1 cellular context compared by ENCODE assay signal in genomic region chr7:40733111-40733510, GRCh38.
A peak's percentile ranks its signal among the peaks of the same experiment; 100 is the strongest.
TF ChIP-seq lines count a peak whose summit lies in the region.

No MANE protein-coding gene starts in this region.

TF ChIP-seq in HepG2, 621 proteins besides CTCF, POLR2A, EP300 and RAD21 (continued from another document and continues in another):
- TF ChIP-seq ZNF512B (CRISPR knock-in tag; IDR thresholded peaks at IDR 0.05; ENCODE audit: borderline replicate concordance) (no peak), BCL6 (CRISPR knock-in tag; IDR thresholded peaks at IDR 0.05) (peak; percentile 30; the same call in 1 of the 2 replicates), THRA (CRISPR knock-in tag; IDR thresholded peaks at IDR 0.05; ENCODE audit: borderline replicate concordance) (no peak), PHF21A (CRISPR knock-in tag; IDR thresholded peaks at IDR 0.05) (no peak), ZNF790 (CRISPR knock-in tag; IDR thresholded peaks at IDR 0.05; ENCODE audit: borderline replicate concordance) (no peak), ZBED4 (CRISPR knock-in tag; IDR thresholded peaks at IDR 0.05; ENCODE audit: borderline replicate concordance) (no peak), ZNF431 (CRISPR knock-in tag; IDR thresholded peaks at IDR 0.05; ENCODE audit: borderline replicate concordance, low read depth) (no peak), TEAD3 (CRISPR knock-in tag; optimal IDR thresholded peaks at IDR 0.05; ENCODE audit: borderline replicate concordance) (no peak), CAMTA2 (CRISPR knock-in tag; IDR thresholded peaks at IDR 0.05; ENCODE audit: borderline replicate concordance) (no peak), ZNF350 (CRISPR knock-in tag; IDR thresholded peaks at IDR 0.05; ENCODE audit: borderline replicate concordance, low read depth) (no peak), GATAD2A (CRISPR knock-in tag; IDR thresholded peaks at IDR 0.05) (peak; percentile 36), ZZZ3 (CRISPR knock-in tag; IDR thresholded peaks at IDR 0.05; ENCODE audit: borderline replicate concordance) (no peak), ISL2 (CRISPR knock-in tag; IDR thresholded peaks at IDR 0.05) (peak; percentile 88), TCF7 (IDR thresholded peaks at IDR 0.05; ENCODE audit: low read depth) (peak; percentile 74), ZBTB25 (CRISPR knock-in tag; IDR thresholded peaks at IDR 0.05) (no peak), ZNF737 (CRISPR knock-in tag; IDR thresholded peaks at IDR 0.05; ENCODE audit: borderline replicate concordance) (no peak), KLF15 (CRISPR knock-in tag; IDR thresholded peaks at IDR 0.05; ENCODE audit: borderline replicate concordance) (no peak), HDAC1 (CRISPR knock-in tag; IDR thresholded peaks at IDR 0.05) (no peak), ZNF639 (CRISPR knock-in tag; conservative IDR thresholded peaks at IDR 0.05) (no peak), ZBTB37 (CRISPR knock-in tag; IDR thresholded peaks at IDR 0.05) (0 out of 2 replicates have a peak, but pooled peaks have one; percentile 33), GMEB2 (CRISPR knock-in tag; IDR thresholded peaks at IDR 0.05; ENCODE audit: low read depth) (no peak), RBM22 (optimal IDR thresholded peaks at IDR 0.05; ENCODE audit: low read length) (no peak), STAT6 (CRISPR knock-in tag; IDR thresholded peaks at IDR 0.05; ENCODE audit: borderline replicate concordance) (no peak), ZNF503 (CRISPR knock-in tag; IDR thresholded peaks at IDR 0.05) (no peak), RERE (CRISPR knock-in tag; IDR thresholded peaks at IDR 0.05; ENCODE audit: low read depth) (peak; percentile 29; the same call in 1 of the 2 replicates), ZBTB7A (CRISPR knock-in tag; IDR thresholded peaks at IDR 0.05) (no peak), FOXA1 (IDR thresholded peaks at IDR 0.05) (no peak), FOXA1 (CRISPR knock-in tag; IDR thresholded peaks at IDR 0.05) (no peak)
